ENCODE assay signal across 11 cellular contexts in the genomic region with DNA sequence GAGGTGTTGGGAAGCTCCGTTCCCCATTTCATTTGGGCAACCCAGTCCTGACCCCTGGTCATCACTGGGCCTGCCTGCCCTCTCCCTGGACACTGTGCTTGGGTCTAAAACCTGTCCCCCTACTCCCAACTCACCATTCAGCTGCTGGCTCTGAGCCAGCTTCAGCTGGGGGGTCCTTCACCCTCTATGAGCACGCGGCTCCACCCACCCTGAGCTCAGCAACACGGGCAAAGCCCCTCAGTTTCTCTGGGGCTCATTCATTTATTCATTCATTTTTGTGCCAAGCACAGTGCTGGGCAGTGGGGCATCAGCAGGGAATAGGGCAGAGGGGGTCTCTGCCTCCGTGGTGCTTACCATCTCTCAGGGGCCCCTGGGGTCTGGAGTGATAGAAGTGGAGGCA.
"Had no signal": no experiment of that assay in that cellular context is flagged by ENCODE, and none has a peak within 500 bp of the region (broad histone marks: within the 10 kb centered on the region; RNA-seq: fewer than 3 reads in every experiment).

No MANE protein-coding gene starts in this region.

- ATAC-seq: activated naive CD4-positive, alpha-beta T cell treated with anti-CD3 and anti-CD28 coated beads, Interleukin-2, amount 50 U/mL, for 72 hours; activated T-cell treated with anti-CD3 and anti-CD28 coated beads, Interleukin-2, amount 50 U/mL, for 4 hours; left lung; stimulated activated memory B cell treated with anti-CD40 and anti-IgM and Interleukin-4, amounts not matched to agents 10 μg/mL and 1 μg/mL and 100 μg/mL, for 72 hours; T-cell had no signal

- H3K4me3 Mint-ChIP-seq: activated T-cell treated with anti-CD3 and anti-CD28 coated beads, Interleukin-2, amount 50 U/mL, for 4 hours; neural crest cell; stimulated activated memory B cell treated with anti-CD40 and anti-IgM and Interleukin-4, amounts not matched to agents 10 μg/mL and 1 μg/mL and 100 μg/mL, for 72 hours; T-cell had no signal

- H3K27ac Mint-ChIP-seq: stimulated activated memory B cell treated with anti-CD40 and anti-IgM and Interleukin-4, amounts not matched to agents 10 μg/mL and 1 μg/mL and 100 μg/mL, for 72 hours; T-cell had no signal

- DNase-seq: activated gamma-delta T cell; activated T-cell treated with anti-CD3 and anti-CD28 coated beads, Interleukin-2, amount 50 U/mL, for 4 hours; left lung; mesenchymal stem cell; stimulated activated CD4-positive, alpha-beta T cell treated with anti-CD3 and anti-CD28 coated beads, Interleukin-2, amount 100 ng/mL, for 48 hours; T-cell; T-helper 9 cell; thyroid gland had no signal

- H3K9me3 Mint-ChIP-seq: activated naive CD4-positive, alpha-beta T cell treated with anti-CD3 and anti-CD28 coated beads, Interleukin-2, amount 50 U/mL, for 72 hours; activated T-cell treated with anti-CD3 and anti-CD28 coated beads, Interleukin-2, amount 50 U/mL, for 4 hours; neural crest cell; T-cell had no signal

- H3K36me3 Mint-ChIP-seq: stimulated activated memory B cell treated with anti-CD40 and anti-IgM and Interleukin-4, amounts not matched to agents 10 μg/mL and 1 μg/mL and 100 μg/mL, for 72 hours; T-cell had no signal

- H3K4me1 Mint-ChIP-seq: stimulated activated memory B cell treated with anti-CD40 and anti-IgM and Interleukin-4, amounts not matched to agents 10 μg/mL and 1 μg/mL and 100 μg/mL, for 72 hours; T-cell had no signal
